9 cellular contexts compared by ENCODE assay signal in genomic region chr7:148700693-148701092, GRCh38. TPM values are rescaled to one million over a fixed set of nuclear protein-coding genes. Genes with fewer than 3 reads are reported as not detected.
DNase-seq lines count a peak whose midpoint lies in the region; ATAC-seq, FAIRE-seq and TF ChIP-seq lines count a peak whose summit lies in the region.
"Had no signal": no experiment of that assay in that cellular context is flagged by ENCODE, and none has a peak within 500 bp of the region (broad histone marks: within the 10 kb centered on the region; RNA-seq: fewer than 3 reads in every experiment).

No MANE protein-coding gene starts in this region.

- BruUV-seq in GM12878 (replicated peaks; lab: Mats Ljungman, UMichigan) = no TSS peak

- peak overlapping the region in 2 of 3 experiments; percentile 80 to 98; a peak in 5 of 7 replicates for H3K27ac Mint-ChIP-seq in H9
- H3K27ac Mint-ChIP-seq in memory B cell = peak overlapping the region; percentile 91

- H3K4me3 ChIP-seq in SJCRH30 (peak overlapping the region; percentile 92), GM12878 (peak overlapping the region; percentile 94)

- in situ Hi-C loops in GM12878 (cut with MboI) = no loop called here

- no peaks in the 10 kb centered on the region for H3K23me2 ChIP-seq in H9 (ENCODE audit: insufficient read length, low read depth, low read length, poor library complexity, severe bottlenecking)

- H4K5ac ChIP-seq in H9 (ENCODE audit: insufficient read length, low read depth, low read length) = no peak overlapping the region

- H4K8ac ChIP-seq in H9 (replicated peaks; ENCODE audit: insufficient read length, low read depth, low read length) = no peak overlapping the region

- peak overlapping the region; percentile 75 for H3K4me2 ChIP-seq in H9 (ENCODE audit: insufficient read depth, insufficient read length, low read length)
- H3K4me2 ChIP-seq in GM12878 (ENCODE audit: control insufficient read depth, insufficient read depth) = peak overlapping the region; percentile 83

- CTCF ChIA-PET in GM12878 (lab: Yijun Ruan, JAX) = interaction anchor here (1.2 to 1.3 kb wide), 2 partner anchors 11 to 266 kb away, joined by 3 read pairs; no protein-coding TSS in a partner anchor

- no peaks in the 10 kb centered on the region for H3K79me1 ChIP-seq in H9 (ENCODE audit: insufficient read depth, low read depth, low read length, poor library complexity, severe bottlenecking)

- no peak overlapping the region for H3K4ac ChIP-seq in H9 (ENCODE audit: low read depth, low read length)

- H3K79me2 ChIP-seq in H9 (ENCODE audit: insufficient read depth, low read length) (peaks cover 41% of the 10 kb centered on the region), GM12878 (ENCODE audit: control insufficient read depth, insufficient read depth, low read length) (peaks cover 73% of the 10 kb centered on the region)

- no peak overlapping the region for H2AK5ac ChIP-seq in H9 (ENCODE audit: insufficient read length, low read length)

- no peak overlapping the region for H2BK5ac ChIP-seq in H9 (ENCODE audit: insufficient read length, low read length)

- no peak overlapping the region for H3K14ac ChIP-seq in H9 (ENCODE audit: insufficient read depth, low read length)

- H3K27me3 Mint-ChIP-seq in H9 (ENCODE audit: low read depth) = no peaks in the 10 kb centered on the region; the same call in 1 of the 2 replicates
- H3K27me3 Mint-ChIP-seq in memory B cell = no peaks in the 10 kb centered on the region

- TF ChIP-seq EP300 in GM12878 (IDR thresholded peaks at IDR 0.05; ENCODE audit: borderline replicate concordance in 1 of 2, control insufficient read depth in 1 of 2, low read depth in 2 of 2, low read length in 2 of 2) = no peak

- H3K27me3 ChIP-seq in H9 (ENCODE audit: insufficient read depth, low read length) (no peaks in the 10 kb centered on the region), SJCRH30 (no peaks in the 10 kb centered on the region), GM12878 (replicated peaks in 1 of 2; ENCODE audit: control insufficient read depth in 2 of 2, insufficient read depth in 2 of 2, low read length in 1 of 2) (no peaks in the 10 kb centered on the region)
- H3K27me3 ChIP-seq: body of pancreas had no signal

- no peak for TF ChIP-seq RAD21 in GM12878 (IDR thresholded peaks at IDR 0.05; ENCODE audit: insufficient read depth, low read depth, low read length)

- 0 out of 3 replicates have a peak, but pooled peaks have one; percentile 12 for ATAC-seq in GM12878
- no peak for ATAC-seq in memory B cell (ENCODE audit: low read depth)
- ATAC-seq in stimulated activated naive CD8-positive, alpha-beta T cell treated with anti-CD3 and anti-CD28 coated beads, Interleukin-15, Interleukin-2, amounts not matched to agents 100 U/mL and 50 U/mL, for 24 hours = no peak
- no peak for ATAC-seq in HG03432 (IDR thresholded peaks at IDR 0.05; ENCODE audit: unreplicated experiment)
- no peak for ATAC-seq in GM18519 (IDR thresholded peaks at IDR 0.05; ENCODE audit: low FRiP score, unreplicated experiment)
- ATAC-seq in GM18909 (IDR thresholded peaks at IDR 0.05; ENCODE audit: poor library complexity, unreplicated experiment) = no peak
- ATAC-seq: body of pancreas had no signal

- H2AFZ ChIP-seq in H9 (ENCODE audit: low read length) = no peak overlapping the region
- H2AFZ ChIP-seq in GM12878 (ENCODE audit: control insufficient read depth, low read depth, low read length) = no peak overlapping the region

- H3K36me3 Mint-ChIP-seq in H9 (ENCODE audit: insufficient read depth in 1 of 3, low read depth in 3 of 3) (peaks cover 0 to 1% (median 0%) of the 10 kb centered on the region in 3 experiments; a peak in 1 of 7 replicates), memory B cell (no peaks in the 10 kb centered on the region)

- H3K4me1 Mint-ChIP-seq in H9 = peaks cover 60 to 67% of the 10 kb centered on the region in 2 experiments
- peaks cover 43% of the 10 kb centered on the region for H3K4me1 Mint-ChIP-seq in memory B cell

- intact Hi-C loops in GM12878 (cut with micrococcal nuclease; ENCODE audit: unreplicated experiment) = loop anchor here (2.0 to 10.0 kb wide), 4 partner anchors 123 to 262 kb away; partner anchors contain the start of gene EZH2

- H3K9me3 ChIP-seq in H9 (ENCODE audit: control insufficient read depth, low read depth, low read length) (no peaks in the 10 kb centered on the region), SJCRH30 (replicated peaks) (no peaks in the 10 kb centered on the region), GM12878 (replicated peaks; ENCODE audit: control insufficient read depth, insufficient read depth, low read length) (no peaks in the 10 kb centered on the region)
- H3K9me3 ChIP-seq: body of pancreas had no signal

- no peak overlapping the region for H2BK20ac ChIP-seq in H9 (ENCODE audit: low read depth, low read length, poor library complexity, severe bottlenecking)

- DNase-seq in H9 = no peak
- peak; percentile 68 to 70 for DNase-seq in SJCRH30
- no peak for DNase-seq in GM12878 (ENCODE audit: low read depth, low spot score)
- DNase-seq in memory B cell (ENCODE audit: low spot score in 2 of 2) = no peak
- DNase-seq in stimulated activated naive CD8-positive, alpha-beta T cell treated with anti-CD3 and anti-CD28 coated beads, Interleukin-15, Interleukin-2, amounts not matched to agents 100 U/mL and 50 U/mL, for 24 hours = peak; percentile 68

- no peak overlapping the region for H3K18ac ChIP-seq in H9 (ENCODE audit: insufficient read length, low read depth, low read length)

- no peak overlapping the region for H3K56ac ChIP-seq in H9 (ENCODE audit: insufficient read length, low read depth, low read length)

- no peak for FAIRE-seq in GM12878 (lab: Jason Lieb, UNC)

- H3K27ac ChIP-seq in H9 (ENCODE audit: insufficient read length, low read depth, low read length) = no peak overlapping the region
- H3K27ac ChIP-seq in SJCRH30 = peak overlapping the region; percentile 86
- no peak overlapping the region; the same call in 1 of the 2 replicates for H3K27ac ChIP-seq in GM12878 (ENCODE audit: control insufficient read depth, insufficient read depth)

- peaks cover 14% of the 10 kb centered on the region for H3K4me1 ChIP-seq in H9 (ENCODE audit: insufficient read depth, low read length)
- H3K4me1 ChIP-seq in SJCRH30 = peaks cover 15% of the 10 kb centered on the region
- H3K4me1 ChIP-seq in GM12878 (ENCODE audit: control insufficient read depth, insufficient read depth, low read length) = peaks cover 9% of the 10 kb centered on the region

- H4K20me1 ChIP-seq in H9 (ENCODE audit: control insufficient read depth, insufficient read depth, insufficient read length) = no peaks in the 10 kb centered on the region
- peaks cover 4% of the 10 kb centered on the region; the same call in 1 of the 2 replicates for H4K20me1 ChIP-seq in GM12878 (ENCODE audit: control insufficient read depth, insufficient read depth)

- H3K36me3 ChIP-seq in SJCRH30 (no peaks in the 10 kb centered on the region), GM12878 (ENCODE audit: control insufficient read depth in 2 of 2, insufficient read depth in 2 of 2, low read length in 1 of 2) (no peaks in the 10 kb centered on the region)

- SMC1A ChIA-PET in GM12878 (lab: Charles Lee; ENCODE audit: uncharacterized antibody, unreplicated experiment) = interaction anchor here (0.7 to 2.2 kb wide), 7 partner anchors 8 to 263 kb away, joined by 3 to 16 read pairs (median 5); no protein-coding TSS in a partner anchor

- POLR2A ChIA-PET in GM12878 (lab: Charles Lee) = interaction anchor here (0.9 to 1.0 kb wide), 2 partner anchors 12 to 21 kb away, joined by 3 to 5 read pairs; no protein-coding TSS in a partner anchor

- RAD21 ChIA-PET in GM12878 (lab: Charles Lee; ENCODE audit: unreplicated experiment) = no interaction called here

- H3K4me3 Mint-ChIP-seq in H9 (peak overlapping the region; percentile 81 to 94), memory B cell (peak overlapping the region; percentile 92)

- no peak overlapping the region for H2BK15ac ChIP-seq in H9 (ENCODE audit: low read depth, low read length)

- TF ChIP-seq CTCF in H9 (conservative IDR thresholded peaks at IDR 0.05) (no peak), GM12878 (IDR thresholded peaks at IDR 0.05 in 2 of 3, conservative IDR thresholded peaks at IDR 0.05 in 1 of 3; ENCODE audit: control insufficient read depth in 2 of 3, extremely low read depth in 1 of 3, insufficient read depth in 1 of 3, low read depth in 3 of 3, low read length in 3 of 3) (no peak)

- TF ChIP-seq POLR2A in GM12878 (IDR thresholded peaks at IDR 0.05; ENCODE audit: low read depth, low read length) = no peak

- no peak overlapping the region for H3T11ph ChIP-seq in H9 (ENCODE audit: low read length)

- H2BK12ac ChIP-seq in H9 (ENCODE audit: insufficient read length, low read depth, low read length) = no peak overlapping the region

- WGBS in H9 (ENCODE audit: extremely low coverage, insufficient read length, low lambda C conversion rate) = no CpG with 5 or more reads among the region's 4 CpGs
- 33% methylated on average over 4 of the region's 4 CpGs for WGBS in GM12878 (ENCODE audit: insufficient coverage, insufficient replicate concordance, low lambda C conversion rate, missing lambda C conversion rate)

- H4K91ac ChIP-seq in H9 (ENCODE audit: insufficient read length, low read depth, low read length) = no peak overlapping the region

- H3K9me3 Mint-ChIP-seq in H9 = no peaks in the 10 kb centered on the region; a peak in 1 of 5 replicates
- H3K9me3 Mint-ChIP-seq in memory B cell = no peaks in the 10 kb centered on the region

- H3K23ac ChIP-seq in H9 (ENCODE audit: insufficient read length, low read depth, low read length) = no peak overlapping the region

- peak overlapping the region; percentile 34 for H3K9ac ChIP-seq in H9 (ENCODE audit: extremely low read depth, insufficient read length, low read length)
- peak overlapping the region; percentile 86 for H3K9ac ChIP-seq in GM12878 (ENCODE audit: control insufficient read depth, insufficient read depth, low read length)

- H2BK120ac ChIP-seq in H9 (ENCODE audit: low read depth, low read length, poor library complexity, severe bottlenecking) = no peak overlapping the region

RNA-seq across cellular contexts. Expression of gene CUL1, which starts 2.0 kb away (rescaled TPM):
- total RNA-seq in H9 (2021) (70.7 and 72.3 TPM in 2 replicates), GM12878 (2014; rRNA removed) (35.0 and 36.9 TPM in 2 replicates), GM12878 (2014; rRNA removed; fragmentation: Illumina TruSeq; extraction: Trizol) (48.0 and 48.9 TPM in 2 replicates), GM12878 (2021) (39.7 and 40.7 TPM in 2 replicates)
- total RNA-seq in SJCRH30 (2014; rRNA removed; shearing (Covaris generic)) = 92.6 and 94.4 TPM in 2 replicates
- total RNA-seq in GM12878 (2013; cell fraction: nucleolus; rRNA removed) = 32.7 and 32.8 TPM in 2 replicates
- polyA plus RNA-seq in GM12878 (2011; ENCODE audit: low read depth) = 23.8 TPM
- polyA plus RNA-seq in GM12878 (2011; rRNA removed) (51.4 and 60.4 TPM in 2 replicates), GM12878 (2014; fragmentation: Illumina TruSeq; extraction: Trizol) (50.2 and 55.1 TPM in 2 replicates), GM12878 (2014; fragmentation: Nextera tagmentation; extraction: Ambion mirVana) (10 to 100 TPM; 13.3 to 21.4 TPM), GM12878 (2014; rRNA removed) (38.4 and 42.9 TPM in 2 replicates), GM12878 (2016; fragmentation: Nextera tagmentation; extraction: Ambion mirVana) (10 to 100 TPM; 63.5 to 63.9 TPM)
- 32.0 and 32.6 TPM in 2 replicates for polyA plus RNA-seq in GM12878 (2011; cell fraction: cytosol; rRNA removed)
- polyA plus RNA-seq in GM12878 (2011; cell fraction: nucleus; rRNA removed) = 30.0 and 33.4 TPM in 2 replicates
- polyA plus RNA-seq in GM12878 (2012) = 27.8 and 33.5 TPM in 2 replicates
- 40.5 and 44.5 TPM in 2 replicates for polyA minus RNA-seq in GM12878 (2011; rRNA and poly(A)+ RNA removed)
- 16.2 and 19.1 TPM in 2 replicates for polyA minus RNA-seq in GM12878 (2011; cell fraction: cytosol; rRNA and poly(A)+ RNA removed)
- 17.0 and 27.4 TPM in 2 replicates for polyA minus RNA-seq in GM12878 (2011; cell fraction: nucleus; rRNA and poly(A)+ RNA removed)

Comparison
In these comparisons a context has a peak if more than half of its experiments do, and no peak if none do; other contexts are left out.
1. DNase-seq: peak in SJCRH30 (2 of 2) and stimulated activated naive CD8-positive, alpha-beta T cell treated with anti-CD3 and anti-CD28 coated beads, Interleukin-15, Interleukin-2, amounts not matched to agents 100 U/mL and 50 U/mL, for 24 hours (single experiment); none in H9 (single experiment), GM12878 (single experiment) and memory B cell (0 of 2).